8 cellular contexts compared by ENCODE assay signal in genomic region chr2:90027231-90027643, GRCh38.
DNase-seq lines count a peak whose midpoint lies in the region; ATAC-seq, FAIRE-seq and TF ChIP-seq lines count a peak whose summit lies in the region.
"Not testable (repeated sequence)": the region's sequence is repeated elsewhere in the genome, so short reads cannot be mapped to it uniquely, and the experiment has no call there.

No MANE protein-coding gene starts in this region.

- FAIRE-seq in A549 (lab: Jason Lieb, UNC): peak; percentile 94
- FAIRE-seq in GM18507 (lab: Jason Lieb, UNC): peak; percentile 75

- H2AFZ ChIP-seq in neural cell (ENCODE audit: low read depth, low read length): not testable (repeated sequence)

- H3K9me2 ChIP-seq in neural cell (ENCODE audit: insufficient read depth, low read length): not testable (repeated sequence)

- H4K20me1 ChIP-seq in neural cell (ENCODE audit: insufficient read depth): not testable (repeated sequence)

- not testable (repeated sequence) for H3K4me1 ChIP-seq in A549; Panc1 (ENCODE audit: control insufficient read depth, insufficient read depth, low read length)

- POLR2A ChIA-PET in A549 (lab: Yijun Ruan, JAX); Panc1 (lab: Charles Lee): not testable (repeated sequence)

- H3K27ac ChIP-seq in A549; Panc1 (ENCODE audit: low read length); dorsolateral prefrontal cortex; neural cell (ENCODE audit: low read length): not testable (repeated sequence)

- not testable (repeated sequence) for H3K9me3 ChIP-seq in A549; Panc1 (ENCODE audit: control insufficient read depth, insufficient read depth, low read depth, low read length); neural cell (ENCODE audit: low read length)

- H3K27me3 ChIP-seq in Panc1 (ENCODE audit: control insufficient read depth, insufficient read depth, low read length); neural cell (ENCODE audit: insufficient read depth, low read depth, low read length): not testable (repeated sequence)
- H3K27me3 ChIP-seq in dorsolateral prefrontal cortex: peaks cover 0 to 14% (median 0%) of the 10 kb centered on the region in 45 donors

- peak; percentile 84 to 87 for ATAC-seq in A549
- peak; percentile 84 for ATAC-seq in GM21723 (IDR thresholded peaks at IDR 0.05; ENCODE audit: unreplicated experiment)
- peak; percentile 72 for ATAC-seq in HG03378 (IDR thresholded peaks at IDR 0.05; ENCODE audit: unreplicated experiment)
- peak; percentile 80 for ATAC-seq in Panc1
- ATAC-seq in left cardiac atrium: peak; percentile 48 to 50

- H3K9ac ChIP-seq in neural cell (ENCODE audit: low read length): not testable (repeated sequence)

- in situ Hi-C loops in Panc1 (cut with HindIII; ENCODE audit: low pct_unique_long_range_greater_than_20kb, low sequenced_read_pairs): not testable (repeated sequence)

- WGBS in A549 (ENCODE audit: missing lambda C conversion rate): 5% methylated on average over 3 of the region's 3 CpGs

- TF ChIP-seq CTCF in A549 (IDR thresholded peaks at IDR 0.05): not testable (repeated sequence)
- TF ChIP-seq CTCF in Panc1 (IDR thresholded peaks at IDR 0.05) (peak; percentile 34; the same call in 1 of the 2 replicates), dorsolateral prefrontal cortex (IDR thresholded peaks at IDR 0.05 in 54 of 56, conservative IDR thresholded peaks at IDR 0.05 in 2 of 56; ENCODE audit: low read depth in 1 of 56, partially characterized antibody in 56 of 56) (peak in 45 of 56 donors; percentile 5 to 60 (median 38)), neural cell (IDR thresholded peaks at IDR 0.05; ENCODE audit: poor library complexity, severe bottlenecking) (peak; percentile 41)

- not testable (repeated sequence) for H3K4me2 ChIP-seq in A549; neural cell (ENCODE audit: low read length)

- TF ChIP-seq EP300 in A549 (IDR thresholded peaks at IDR 0.05); neural cell (conservative IDR thresholded peaks at IDR 0.05; ENCODE audit: poor library complexity, severe bottlenecking): not testable (repeated sequence)

- not testable (repeated sequence) for H3K79me2 ChIP-seq in neural cell (replicated peaks; ENCODE audit: insufficient read depth, low read length)

- intact Hi-C loops in Panc1 (cut with micrococcal nuclease; ENCODE audit: unreplicated experiment); dorsolateral prefrontal cortex (cut with DNase I); left cardiac atrium (cut with DNase I): not testable (repeated sequence)

- not testable (repeated sequence) for BruUV-seq in Panc1 (replicated peaks; lab: Mats Ljungman, UMichigan)

- H3F3A ChIP-seq in neural cell (ENCODE audit: insufficient read depth, low read length, poor library complexity, severe bottlenecking): not testable (repeated sequence)

- not testable (repeated sequence) for H3K36me3 ChIP-seq in Panc1 (ENCODE audit: control insufficient read depth, insufficient read depth, low read length); neural cell (ENCODE audit: insufficient read depth, low read length)

- CTCF ChIA-PET in A549 (lab: Yijun Ruan, JAX); Panc1 (lab: Charles Lee): not testable (repeated sequence)

- TF ChIP-seq RAD21 in A549 (conservative IDR thresholded peaks at IDR 0.05 in 1 of 2, IDR thresholded peaks at IDR 0.05 in 1 of 2): peak in 1 of 2 experiments; percentile 26; a peak in 1 of 5 replicates
- not testable (repeated sequence) for TF ChIP-seq RAD21 in neural cell (conservative IDR thresholded peaks at IDR 0.05)

- not testable (repeated sequence) for DNase-seq in A549 (ENCODE audit: low read depth in 1 of 2, low spot score in 1 of 2); GM18507 (ENCODE audit: extremely low spot score, insufficient read length, low read depth); Panc1 (ENCODE audit: low read depth, low spot score); dorsolateral prefrontal cortex; left cardiac atrium

- not testable (repeated sequence) for TF ChIP-seq POLR2A in A549 (IDR thresholded peaks at IDR 0.05; ENCODE audit: low read length)

- H3K4me3 ChIP-seq in A549; Panc1 (ENCODE audit: low read depth in 2 of 2, low read length in 2 of 2); dorsolateral prefrontal cortex; neural cell (ENCODE audit: low read length): not testable (repeated sequence)
